Comparison of ENCODE assay signal across 9 cellular contexts in genomic region chr2:234135750-234136221, GRCh38.
DNase-seq lines count a peak whose midpoint lies in the region; ATAC-seq and TF ChIP-seq lines count a peak whose summit lies in the region.
"Had no signal": no experiment of that assay in that cellular context is flagged by ENCODE, and none has a peak within 500 bp of the region (broad histone marks: within the 10 kb centered on the region; RNA-seq: fewer than 3 reads in every experiment).

No MANE protein-coding gene starts in this region.

- no peaks in the 10 kb centered on the region for H3K36me3 Mint-ChIP-seq in CD8-positive, alpha-beta T cell

- ATAC-seq in CD8-positive, alpha-beta T cell: peak; percentile 56
- no peak for ATAC-seq in HG03175 (IDR thresholded peaks at IDR 0.05; ENCODE audit: unreplicated experiment)

- no peaks in the 10 kb centered on the region for H3K27me3 ChIP-seq in CD8-positive, alpha-beta T cell (ENCODE audit: insufficient read depth, low read length)

- H3K4me1 ChIP-seq in CD8-positive, alpha-beta T cell (ENCODE audit: insufficient read depth, low read length): peaks cover 25% of the 10 kb centered on the region

- H3K4me1 Mint-ChIP-seq in CD8-positive, alpha-beta T cell (ENCODE audit: low read depth): peaks cover 30% of the 10 kb centered on the region

- no peak for TF ChIP-seq POLR2A in lower leg skin (IDR thresholded peaks at IDR 0.05)

- no peaks in the 10 kb centered on the region for H3K36me3 ChIP-seq in CD8-positive, alpha-beta T cell (ENCODE audit: insufficient read depth, low read length)

- no peaks in the 10 kb centered on the region for H3K27me3 Mint-ChIP-seq in CD8-positive, alpha-beta T cell (ENCODE audit: low read depth)

- DNase-seq in CD8-positive, alpha-beta T cell: peak; percentile 16 to 75 (median 36)
- DNase-seq in H4 (ENCODE audit: low spot score) (peak; percentile 85), NCI-H226 (peak; percentile 58), coronary artery (ENCODE audit: low spot score) (no peak), lower leg skin (ENCODE audit: low spot score in 2 of 2) (peak; percentile 51 to 90)
- peak; percentile 69 for DNase-seq in activated CD4-positive, alpha-beta T cell treated with anti-CD3 and anti-CD28 coated beads for 48 hours
- peak; percentile 12 for DNase-seq in stimulated activated CD8-positive, alpha-beta memory T cell treated with anti-CD3 and anti-CD28 coated beads, Interleukin-15, amount 100 ng/mL, for 24 hours (ENCODE audit: low read depth)

- TF ChIP-seq CTCF in CD8-positive, alpha-beta T cell (IDR thresholded peaks at IDR 0.05): peak; percentile 62
- TF ChIP-seq CTCF in coronary artery (IDR thresholded peaks at IDR 0.05) (peak; percentile 40), lower leg skin (IDR thresholded peaks at IDR 0.05) (peak in 1 of 3 donors; percentile 54)

- POLR2A ChIA-PET in CD8-positive, alpha-beta T cell (lab: Charles Lee): interaction anchor here (1.0 to 1.5 kb wide), 4 partner anchors 11 to 365 kb away, joined by 3 to 7 read pairs (median 4); partner anchors contain the start of gene ARL4C

- H3K9me3 Mint-ChIP-seq in CD8-positive, alpha-beta T cell: no peaks in the 10 kb centered on the region

- CTCF ChIA-PET in CD8-positive, alpha-beta T cell (lab: Charles Lee): interaction anchor here (0.6 to 6.0 kb wide), 65 partner anchors 11 to 1449 kb away, joined by 3 to 81 read pairs (median 3); partner anchors contain the start of gene ARL4C

- intact Hi-C loops in CD8-positive, alpha-beta T cell (cut with DNase I, micrococcal nuclease): loop anchor here (1.0 to 5.0 kb wide), 8 partner anchors 152 to 410 kb away; no protein-coding TSS in a partner anchor
- intact Hi-C loops in lower leg skin (cut with DNase I; ENCODE audit: low total_unique reads): loop anchor here (5.0 to 10.0 kb wide), 2 partner anchors 362 to 409 kb away; partner anchors contain the start of gene ARL4C

- 36 to 37% methylated on average over 16 of the region's 16 CpGs for WGBS in lower leg skin, 2 donors

- no peak overlapping the region for H3K4me3 ChIP-seq in CD8-positive, alpha-beta T cell (ENCODE audit: low read depth, low read length)
- no peak overlapping the region for H3K4me3 ChIP-seq in coronary artery
- no peak overlapping the region for H3K4me3 ChIP-seq in lower leg skin (ENCODE audit: low read depth, poor library complexity, severe bottlenecking)
- H3K4me3 ChIP-seq: SK-N-MC had no signal

- no peak overlapping the region for H3K4me3 Mint-ChIP-seq in CD8-positive, alpha-beta T cell

- H3K27ac ChIP-seq in CD8-positive, alpha-beta T cell (ENCODE audit: low read depth, low read length): no peak overlapping the region
- H3K27ac ChIP-seq in coronary artery: no peak overlapping the region
- H3K27ac ChIP-seq: SK-N-MC had no signal

- H3K27ac Mint-ChIP-seq in CD8-positive, alpha-beta T cell: peak overlapping the region; percentile 64

- no peaks in the 10 kb centered on the region for H3K9me3 ChIP-seq in CD8-positive, alpha-beta T cell (ENCODE audit: low read length)
